ENCODE assay signal across 8 cellular contexts in genomic region chr6:109453594-109454482, GRCh38. TPM values are rescaled to one million over a fixed set of nuclear protein-coding genes. Genes with fewer than 3 reads are reported as not detected.
DNase-seq lines count a peak whose midpoint lies in the region; ATAC-seq and TF ChIP-seq lines count a peak whose summit lies in the region.

No MANE protein-coding gene starts in this region.

- no peaks in the 10 kb centered on the region for H3K27me3 Mint-ChIP-seq in activated naive CD8-positive, alpha-beta T cell

- H3K27ac Mint-ChIP-seq in activated naive CD8-positive, alpha-beta T cell, result peak overlapping the region; percentile 89

- peaks cover 26% of the 10 kb centered on the region for H3K4me1 ChIP-seq in HUES48 (ENCODE audit: control insufficient read depth, insufficient read depth, low read length)
- H3K4me1 ChIP-seq in lower lobe of right lung, result peaks cover 44% of the 10 kb centered on the region

- H3K27ac ChIP-seq in HUES48 (ENCODE audit: low read depth, low read length), result no peak overlapping the region
- peak overlapping the region; percentile 89 for H3K27ac ChIP-seq in lower lobe of right lung

- no peak overlapping the region for H3K9ac ChIP-seq in HUES48 (ENCODE audit: low read depth, low read length)

- no peaks in the 10 kb centered on the region for H3K27me3 ChIP-seq in HUES48 (ENCODE audit: control insufficient read depth, insufficient read depth, low read length)
- no peaks in the 10 kb centered on the region for H3K27me3 ChIP-seq in lower lobe of right lung (ENCODE audit: low read depth)

- H3K9me3 Mint-ChIP-seq in activated naive CD8-positive, alpha-beta T cell (ENCODE audit: low read depth), result no peaks in the 10 kb centered on the region

- H3K4me3 Mint-ChIP-seq in activated naive CD8-positive, alpha-beta T cell, result peak overlapping the region; percentile 94

- DNase-seq in AG20443 (ENCODE audit: low spot score), result peak; percentile 45
- DNase-seq in lower lobe of right lung, result no peak
- no peak for DNase-seq in dedifferentiated amniotic fluid mesenchymal stem cell (ENCODE audit: extremely low spot score)

- intact Hi-C loops in lower lobe of right lung (cut with DNase I), result no loop called here

- peaks cover 59% of the 10 kb centered on the region for H3K4me1 Mint-ChIP-seq in activated naive CD8-positive, alpha-beta T cell (ENCODE audit: low read depth)

- no peak for ATAC-seq in lower lobe of right lung
- no peak for ATAC-seq in HG02571 (IDR thresholded peaks at IDR 0.05; ENCODE audit: unreplicated experiment)
- no peak for ATAC-seq in HG03521 (IDR thresholded peaks at IDR 0.05; ENCODE audit: unreplicated experiment)
- no peak for ATAC-seq in HG03025 (IDR thresholded peaks at IDR 0.05; ENCODE audit: low FRiP score, unreplicated experiment)

- peaks cover 35% of the 10 kb centered on the region for H3K36me3 ChIP-seq in HUES48 (ENCODE audit: control insufficient read depth, insufficient read depth, low read length)
- H3K36me3 ChIP-seq in lower lobe of right lung, result peaks cover 29% of the 10 kb centered on the region

- H3K4me3 ChIP-seq in HUES48 (ENCODE audit: low read depth, low read length), result peak overlapping the region; percentile 94; the same call in 1 of the 2 replicates
- peak overlapping the region; percentile 86 for H3K4me3 ChIP-seq in lower lobe of right lung

- H3K9me3 ChIP-seq in HUES48 (ENCODE audit: control insufficient read depth, insufficient read depth, low read length) (no peaks in the 10 kb centered on the region), lower lobe of right lung (no peaks in the 10 kb centered on the region)

- peaks cover 4% of the 10 kb centered on the region for H3K36me3 Mint-ChIP-seq in activated naive CD8-positive, alpha-beta T cell

- TF ChIP-seq CTCF in lower lobe of right lung (IDR thresholded peaks at IDR 0.05), result no peak

RNA-seq across cellular contexts. Expression of gene MICAL1, which starts 1.7 kb away (rescaled TPM):
- 79.4 TPM for total RNA-seq in lower lobe of right lung

RNA-seq across cellular contexts. Expression of gene SMPD2, which starts 13.3 kb away (rescaled TPM):
- 13.7 TPM for total RNA-seq in lower lobe of right lung

RNA-seq across cellular contexts. Expression of gene PPIL6, which starts 13.4 kb away (rescaled TPM):
- 10.6 TPM for total RNA-seq in lower lobe of right lung

RNA-seq across cellular contexts. Expression of gene ZBTB24, which starts 29.2 kb away (rescaled TPM):
- total RNA-seq in lower lobe of right lung, result 8.2 TPM
